ENCODE assay signal across 12 cellular contexts in genomic region chr7:112036071-112036470, GRCh38.
"Had no signal": no experiment of that assay in that cellular context is flagged by ENCODE, and none has a peak within 500 bp of the region (broad histone marks: within the 10 kb centered on the region; RNA-seq: fewer than 3 reads in every experiment).

No MANE protein-coding gene starts in this region.

- H3K27ac Mint-ChIP-seq: activated naive CD4-positive, alpha-beta T cell treated with anti-CD3 and anti-CD28 coated beads for 36 hours had no signal

- H3K4me1 Mint-ChIP-seq: central memory CD8-positive, alpha-beta T cell; naive B cell had no signal

- H3K36me3 Mint-ChIP-seq: naive B cell had no signal

- ATAC-seq: right cardiac atrium had no signal

- H3K27ac ChIP-seq: hepatocyte, neutrophil, tibial nerve had no signal

- H3K27me3 Mint-ChIP-seq: central memory CD8-positive, alpha-beta T cell had no signal

- FAIRE-seq: small intestine had no signal

- H2AFZ ChIP-seq: hepatocyte had no signal

- H3K27me3 ChIP-seq: dorsolateral prefrontal cortex, hepatocyte, neutrophil, tibial nerve had no signal

- H3K9me3 Mint-ChIP-seq: activated naive CD4-positive, alpha-beta T cell treated with anti-CD3 and anti-CD28 coated beads for 36 hours; central memory CD8-positive, alpha-beta T cell; naive B cell had no signal

- H3K9me3 ChIP-seq: neutrophil, tibial nerve had no signal

- H3K4me3 ChIP-seq: dorsolateral prefrontal cortex, hepatocyte, tibial nerve had no signal

- H3K36me3 ChIP-seq: neutrophil, tibial nerve had no signal

- H3K79me2 ChIP-seq: hepatocyte had no signal

- H3K4me2 ChIP-seq: hepatocyte had no signal

- H3K4me3 Mint-ChIP-seq: activated naive CD4-positive, alpha-beta T cell treated with anti-CD3 and anti-CD28 coated beads for 36 hours; central memory CD8-positive, alpha-beta T cell; naive B cell had no signal

- DNase-seq: activated CD4-positive, alpha-beta T cell treated with anti-CD3 and anti-CD28 coated beads for 48 hours; activated CD8-positive, alpha-beta memory T cell treated with anti-CD3 and anti-CD28 coated beads for 24 hours; activated naive CD4-positive, alpha-beta T cell treated with anti-CD3 and anti-CD28 coated beads for 36 hours; dorsolateral prefrontal cortex; midbrain; naive B cell; right cardiac atrium; small intestine had no signal
